Comparison of ENCODE assay signal across 8 cellular contexts in genomic region chrX:134807039-134807729, GRCh38. TPM values are rescaled to one million over a fixed set of nuclear protein-coding genes. Genes with fewer than 3 reads are reported as not detected.
DNase-seq lines count a peak whose midpoint lies in the region; ATAC-seq and TF ChIP-seq lines count a peak whose summit lies in the region.

No MANE protein-coding gene starts in this region.

- H4K20me1 ChIP-seq in PC-9 (ENCODE audit: insufficient read depth), result no peaks in the 10 kb centered on the region

- no peak for TF ChIP-seq CTCF in PC-9 (conservative IDR thresholded peaks at IDR 0.05)

- no peaks in the 10 kb centered on the region for H3K9me2 ChIP-seq in PC-9 (ENCODE audit: insufficient read depth)

- peak overlapping the region; percentile 94 for H3K4me3 Mint-ChIP-seq in activated T-cell treated with anti-CD3 and anti-CD28 coated beads, Interleukin-2, amount 50 U/mL, for 4 hours

- POLR2A ChIA-PET in PC-9 (lab: Charles Lee; ENCODE audit: unreplicated experiment), result interaction anchor here (0.5 to 0.8 kb wide), 2 partner anchors 79 to 197 kb away, joined by 4 to 9 read pairs; no protein-coding TSS in a partner anchor

- no peaks in the 10 kb centered on the region for H3K79me2 ChIP-seq in PC-9 (ENCODE audit: low read depth)

- DNase-seq in DMS53 treated with DMSO at 0.1 percent for 48 hours (lab: John Stamatoyannopoulos, UW; ENCODE audit: unreplicated experiment) (peak; percentile 87), KBM-7 (peak; percentile 94), PC-9 (peak; percentile 86 to 89)
- peak; percentile 81 for DNase-seq in activated T-cell treated with anti-CD3 and anti-CD28 coated beads, Interleukin-2, amount 50 U/mL, for 4 hours
- peak; percentile 60 to 69 for DNase-seq in stimulated activated CD8-positive, alpha-beta memory T cell treated with anti-CD3 and anti-CD28 coated beads, Interleukin-7, amount 100 ng/mL, for 1 hour (ENCODE audit: low read depth in 2 of 2)

- peaks cover 23% of the 10 kb centered on the region for H3K4me1 Mint-ChIP-seq in activated T-cell treated with anti-CD3 and anti-CD28 coated beads, Interleukin-2, amount 50 U/mL, for 4 hours (ENCODE audit: low read depth)

- peak overlapping the region; percentile 80 for H3K4me2 ChIP-seq in PC-9

- H3K4me1 ChIP-seq in PC-9 (replicated peaks; ENCODE audit: insufficient read depth) (no peaks in the 10 kb centered on the region), muscle layer of colon (ENCODE audit: insufficient read depth, low read length) (no peaks in the 10 kb centered on the region)

- H3K36me3 Mint-ChIP-seq in activated T-cell treated with anti-CD3 and anti-CD28 coated beads, Interleukin-2, amount 50 U/mL, for 4 hours (ENCODE audit: insufficient read depth), result no peaks in the 10 kb centered on the region

- intact Hi-C loops in PC-9 (cut with micrococcal nuclease; ENCODE audit: unreplicated experiment), result no loop called here

- CTCF ChIA-PET in PC-9 (lab: Charles Lee), result interaction anchor here (1.3 kb wide), 1 partner anchor 323 kb away, joined by 7 read pairs; no protein-coding TSS in a partner anchor

- no peaks in the 10 kb centered on the region for H3K27me3 Mint-ChIP-seq in activated T-cell treated with anti-CD3 and anti-CD28 coated beads, Interleukin-2, amount 50 U/mL, for 4 hours (ENCODE audit: low read depth)

- TSS peak; percentile 81 for BruUV-seq in PC-9 (replicated peaks; lab: Mats Ljungman, UMichigan)

- H3K27me3 ChIP-seq in PC-9 (ENCODE audit: insufficient read depth, low read depth), result no peaks in the 10 kb centered on the region
- H3K27me3 ChIP-seq in muscle layer of colon (ENCODE audit: control insufficient read depth in 1 of 2, insufficient read depth in 2 of 2, low read length in 2 of 2), result peaks cover 0 to 4% of the 10 kb centered on the region in 2 donors

- H2AFZ ChIP-seq in PC-9, result peak overlapping the region; percentile 95

- in situ Hi-C loops in KBM-7 (cut with MboI; ENCODE audit: low pct_unique_long_range_greater_than_20kb, low sequenced_read_pairs), result no loop called here

- H3K27ac ChIP-seq in PC-9 (peak overlapping the region; percentile 35), muscle layer of colon (ENCODE audit: low read depth, low read length) (peak overlapping the region; percentile 35)

- peaks cover 11% of the 10 kb centered on the region; the same call in 1 of the 2 replicates for H3F3A ChIP-seq in PC-9 (ENCODE audit: insufficient read depth, low read depth)

- H3K36me3 ChIP-seq in PC-9 (ENCODE audit: low read depth), result no peaks in the 10 kb centered on the region
- H3K36me3 ChIP-seq in muscle layer of colon (ENCODE audit: insufficient read depth, low read length), result no peaks in the 10 kb centered on the region

- H3K4me3 ChIP-seq in PC-9 (peak overlapping the region; percentile 92), muscle layer of colon (ENCODE audit: low read depth in 1 of 2, low read length in 2 of 2) (peak overlapping the region; percentile 73 to 79)

- H3K9ac ChIP-seq in muscle layer of colon (ENCODE audit: low read length), result peak overlapping the region; percentile 68

- H3K9me3 ChIP-seq in PC-9 (ENCODE audit: insufficient read depth, low read depth) (no peaks in the 10 kb centered on the region), muscle layer of colon (ENCODE audit: low read length) (no peaks in the 10 kb centered on the region)

- ATAC-seq in GM21723 (IDR thresholded peaks at IDR 0.05; ENCODE audit: unreplicated experiment) (peak; percentile 95), esophagus mucosa (peak; percentile 90)
- peak; percentile 90 to 96 for ATAC-seq in activated T-cell treated with anti-CD3 and anti-CD28 coated beads, Interleukin-2, amount 50 U/mL, for 4 hours

- no peaks in the 10 kb centered on the region for H3K9me3 Mint-ChIP-seq in activated T-cell treated with anti-CD3 and anti-CD28 coated beads, Interleukin-2, amount 50 U/mL, for 4 hours

RNA-seq across cellular contexts. Expression of gene PABIR2, which starts 10.2 kb away (rescaled TPM):
- total RNA-seq in PC-9 (2021) (66.3 and 96.4 TPM in 2 replicates), esophagus mucosa (12.4 TPM)
- total RNA-seq in activated T-cell treated with anti-CD3 and anti-CD28 coated beads, Interleukin-2, amount 50 U/mL, for 4 hours, result 10 to 100 TPM; 21.4 to 24.8 (median 24.3) TPM

Comparison
In these comparisons a context has a peak if more than half of its experiments do, and no peak if none do; other contexts are left out.
1. Peak in every context shown above with its lines: DNase-seq, ATAC-seq, H3K4me3 ChIP-seq and H3K27ac ChIP-seq.